8 cellular contexts compared by ENCODE assay signal in the genomic region with DNA sequence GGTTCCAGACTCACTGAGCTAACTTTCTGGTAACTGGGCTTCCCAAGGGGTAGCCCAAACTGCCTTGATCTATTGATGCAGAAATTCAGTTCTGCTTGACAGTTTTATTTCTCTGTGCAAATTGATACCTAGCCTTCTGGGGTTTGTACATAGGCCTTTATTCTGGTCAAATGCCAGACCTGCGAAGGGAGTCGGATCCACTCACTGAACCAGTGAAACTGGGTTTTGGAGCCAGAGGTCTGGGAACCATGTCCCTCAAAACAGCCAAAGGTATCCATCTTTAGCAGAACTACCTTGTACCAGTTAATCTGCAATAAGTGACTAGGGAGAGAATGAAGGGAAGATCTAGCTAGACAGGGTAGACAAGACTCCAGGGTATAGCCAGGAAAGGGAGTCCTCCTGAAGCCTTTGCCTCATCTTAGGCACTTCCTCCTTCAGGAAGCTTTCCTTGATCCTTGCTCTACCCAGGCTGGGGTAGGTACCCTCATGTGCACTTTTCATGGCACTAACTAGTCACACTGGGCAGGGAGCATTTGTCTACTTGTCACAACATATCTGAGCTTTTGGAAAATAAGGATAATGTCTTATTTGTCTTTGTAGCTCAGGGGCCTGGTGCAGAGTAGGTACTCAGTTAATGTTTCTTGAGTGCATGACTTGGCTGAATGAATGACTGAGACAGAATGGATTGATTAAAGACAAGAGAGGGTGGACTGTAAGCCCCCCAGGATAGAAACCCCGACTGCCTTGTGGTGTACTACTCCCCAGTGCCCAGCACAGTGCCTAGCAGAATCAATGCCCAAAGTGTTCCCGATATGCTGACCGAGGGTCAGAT. TPM values are rescaled to one million over a fixed set of nuclear protein-coding genes. Genes with fewer than 3 reads are reported as not detected.
A peak's percentile ranks its signal among the peaks of the same experiment; 100 is the strongest.
DNase-seq lines count a peak whose midpoint lies in the region; ATAC-seq and TF ChIP-seq lines count a peak whose summit lies in the region.

No MANE protein-coding gene starts in this region.

- in situ Hi-C loops in mammary epithelial cell (cut with MboI; ENCODE audit: low sequenced_read_pairs in 2 of 2), result no loop called here

- H2BK120ac ChIP-seq in mesendoderm (ENCODE audit: low read depth, low read length), result no peak overlapping the region

- peak overlapping the region; percentile 82 for H3K27ac ChIP-seq in mammary epithelial cell (ENCODE audit: insufficient read depth, low read depth, low read length)
- no peak overlapping the region for H3K27ac ChIP-seq in mesendoderm (ENCODE audit: low read depth, low read length)
- peak overlapping the region; percentile 93 to 98 (median 96) for H3K27ac ChIP-seq in upper lobe of left lung

- no peaks in the 10 kb centered on the region for H4K20me1 ChIP-seq in mammary epithelial cell (ENCODE audit: insufficient read depth, low read length)

- H3K36me3 Mint-ChIP-seq in activated naive CD4-positive, alpha-beta T cell treated with anti-CD3 and anti-CD28 coated beads for 36 hours (ENCODE audit: low read depth), result no peaks in the 10 kb centered on the region

- peak overlapping the region; percentile 81 for H3K4me3 Mint-ChIP-seq in activated naive CD4-positive, alpha-beta T cell treated with anti-CD3 and anti-CD28 coated beads for 36 hours

- no peak for DNase-seq in activated naive CD4-positive, alpha-beta T cell treated with anti-CD3 and anti-CD28 coated beads for 36 hours
- DNase-seq in activated naive CD4-positive, alpha-beta T cell treated with anti-CD3 and anti-CD28 coated beads, Interleukin-2, amount 50 U/mL, for 16 hours, result no peak
- DNase-seq in mammary epithelial cell (no peak), mesendoderm (no peak), upper lobe of left lung (no peak), activated gamma-delta T cell treated with Interleukin-2 at 50 U/mL for 16 hours (no peak), DMS79 treated with DMSO at 0.1 percent for 48 hours (lab: John Stamatoyannopoulos, UW) (no peak)

- ATAC-seq in upper lobe of left lung (ENCODE audit: low FRiP score in 2 of 2) (no peak), HG03045 (IDR thresholded peaks at IDR 0.05; ENCODE audit: unreplicated experiment) (no peak)

- H3K23ac ChIP-seq in mesendoderm (ENCODE audit: low read length), result peak overlapping the region; percentile 80

- intact Hi-C loops in activated naive CD4-positive, alpha-beta T cell treated with anti-CD3 and anti-CD28 coated beads for 36 hours (cut with micrococcal nuclease), result no loop called here
- intact Hi-C loops in mammary epithelial cell (cut with micrococcal nuclease), result no loop called here

- TF ChIP-seq EP300 in upper lobe of left lung (IDR thresholded peaks at IDR 0.05), result no peak

- H3K9me3 ChIP-seq in mammary epithelial cell (replicated peaks; ENCODE audit: insufficient read depth, low read length) (no peaks in the 10 kb centered on the region), upper lobe of left lung (no peaks in the 10 kb centered on the region)

- no peak overlapping the region for H2BK5ac ChIP-seq in mesendoderm (ENCODE audit: low read length)

- no peaks in the 10 kb centered on the region for H3K9me3 Mint-ChIP-seq in activated naive CD4-positive, alpha-beta T cell treated with anti-CD3 and anti-CD28 coated beads for 36 hours

- H3K9ac ChIP-seq in mammary epithelial cell (ENCODE audit: insufficient read depth, low read length) (peak overlapping the region; percentile 91), mesendoderm (ENCODE audit: low read length) (peak overlapping the region; percentile 96)

- no peak overlapping the region for H3K27ac Mint-ChIP-seq in activated naive CD4-positive, alpha-beta T cell treated with anti-CD3 and anti-CD28 coated beads for 36 hours

- no peaks in the 10 kb centered on the region for H3K27me3 Mint-ChIP-seq in activated naive CD4-positive, alpha-beta T cell treated with anti-CD3 and anti-CD28 coated beads for 36 hours (ENCODE audit: low read depth)

- H3K4me1 ChIP-seq in mammary epithelial cell (ENCODE audit: insufficient read depth, low read length) (peaks cover 36% of the 10 kb centered on the region), mesendoderm (ENCODE audit: control insufficient read depth, low read depth, low read length) (peaks cover 13% of the 10 kb centered on the region), upper lobe of left lung (peaks cover 34 to 43% (median 40%) of the 10 kb centered on the region in 4 donors)

- H3K18ac ChIP-seq in mesendoderm (ENCODE audit: low read length), result no peak overlapping the region

- BruUV-seq in mammary epithelial cell (replicated peaks; lab: Mats Ljungman, UMichigan), result no TSS peak

- peaks cover 3% of the 10 kb centered on the region for H3K36me3 ChIP-seq in mammary epithelial cell (ENCODE audit: insufficient read depth, low read length)
- H3K36me3 ChIP-seq in mesendoderm (ENCODE audit: control insufficient read depth, insufficient read depth, low read length), result no peaks in the 10 kb centered on the region
- H3K36me3 ChIP-seq in upper lobe of left lung, result peaks cover 0 to 14% (median 2%) of the 10 kb centered on the region in 4 donors

- H2BK15ac ChIP-seq in mesendoderm (replicated peaks; ENCODE audit: low read depth), result no peak overlapping the region

- dilution Hi-C loops in mammary epithelial cell (cut with HindIII; ENCODE audit: low sequenced_read_pairs), result no loop called here

- peaks cover 13% of the 10 kb centered on the region for H3K79me1 ChIP-seq in mesendoderm (ENCODE audit: low read length)

- WGBS in mammary epithelial cell (ENCODE audit: low coverage, missing lambda C conversion rate), result 37% methylated on average over 3 of the region's 5 CpGs
- no CpG with 5 or more reads among the region's 5 CpGs for WGBS in mesendoderm (ENCODE audit: extremely low coverage, insufficient coverage, low lambda C conversion rate)
- WGBS in upper lobe of left lung, 2 donors, result 32 to 55% methylated on average over 3 to 5 of the region's 5 CpGs

- H3K4ac ChIP-seq in mesendoderm (ENCODE audit: low read depth, low read length), result no peak overlapping the region

- peak overlapping the region; percentile 98 for H3K56ac ChIP-seq in mesendoderm (ENCODE audit: low read length)

- peak overlapping the region; percentile 71 to 90 (median 82) for H3K4me3 ChIP-seq in mammary epithelial cell (replicated peaks in 1 of 3; ENCODE audit: insufficient read depth in 1 of 3, low read depth in 2 of 3, low read length in 3 of 3)
- no peak overlapping the region for H3K4me3 ChIP-seq in mesendoderm (ENCODE audit: low read length)
- peak overlapping the region; percentile 63 to 82 (median 78) for H3K4me3 ChIP-seq in upper lobe of left lung

- no peak overlapping the region for H4K8ac ChIP-seq in mesendoderm (ENCODE audit: low read depth, low read length)

- no peaks in the 10 kb centered on the region for H3K27me3 ChIP-seq in mammary epithelial cell (ENCODE audit: insufficient read depth, low read length)
- H3K27me3 ChIP-seq in mesendoderm (ENCODE audit: insufficient read depth, low read length, poor library complexity), result no peaks in the 10 kb centered on the region
- H3K27me3 ChIP-seq in upper lobe of left lung, result no peaks in the 10 kb centered on the region

- H2AK5ac ChIP-seq in mesendoderm (ENCODE audit: low read length), result no peak overlapping the region

- H3K4me1 Mint-ChIP-seq in activated naive CD4-positive, alpha-beta T cell treated with anti-CD3 and anti-CD28 coated beads for 36 hours (ENCODE audit: low read depth), result peaks cover 10% of the 10 kb centered on the region

- CTCF ChIA-PET in activated naive CD4-positive, alpha-beta T cell treated with anti-CD3 and anti-CD28 coated beads for 36 hours (lab: Charles Lee), result interaction anchor here (0.6 to 2.1 kb wide), 6 partner anchors 26 to 278 kb away, joined by 3 to 10 read pairs (median 3); a partner anchor contains a TSS
- CTCF ChIA-PET in mammary epithelial cell (lab: Charles Lee; ENCODE audit: low non-redundant PET), result no interaction called here

- H2AFZ ChIP-seq in mammary epithelial cell (ENCODE audit: low read depth, low read length), result peak overlapping the region; percentile 71

- TF ChIP-seq CTCF in mammary epithelial cell (conservative IDR thresholded peaks at IDR 0.05 in 1 of 2, IDR thresholded peaks at IDR 0.05 in 1 of 2; ENCODE audit: extremely low read depth in 1 of 2, insufficient read depth in 1 of 2, low read depth in 1 of 2, low read length in 2 of 2) (no peak), upper lobe of left lung (IDR thresholded peaks at IDR 0.05) (no peak)

- H3K4me2 ChIP-seq in mammary epithelial cell (ENCODE audit: insufficient read depth, low read depth, low read length), result peak overlapping the region; percentile 95
- peak overlapping the region; percentile 67 for H3K4me2 ChIP-seq in mesendoderm (ENCODE audit: low read length)

- no peak for TF ChIP-seq POLR2A in upper lobe of left lung (IDR thresholded peaks at IDR 0.05)

- no peak overlapping the region for H4K5ac ChIP-seq in mesendoderm (ENCODE audit: low read length)

- H3K79me2 ChIP-seq in mammary epithelial cell (ENCODE audit: insufficient read depth, low read length) (peaks cover 53% of the 10 kb centered on the region), mesendoderm (ENCODE audit: control insufficient read depth, insufficient read depth, low read length) (peaks cover 16% of the 10 kb centered on the region)

RNA-seq across cellular contexts. Expression of a gene that starts 1.4 kb away (rescaled TPM):
- 1 to 10 TPM; 1.1 TPM for total RNA-seq in activated naive CD4-positive, alpha-beta T cell treated with anti-CD3 and anti-CD28 coated beads for 36 hours
- total RNA-seq in mammary epithelial cell, result 10 to 100 TPM; 28.2 to 41.4 TPM
- polyA plus RNA-seq in mammary epithelial cell, result 24.0 TPM
- polyA minus RNA-seq in mammary epithelial cell, result 50.4 TPM
- polyA plus RNA-seq in mesendoderm (2013, experiment 1 of 2), result 10.5 TPM
- 10.4 TPM for polyA plus RNA-seq in mesendoderm (2013, experiment 2 of 2)
- 10 to 100 TPM; 26.7 to 46.1 (median 31.7) TPM for total RNA-seq in upper lobe of left lung

RNA-seq across cellular contexts. Expression of a gene that starts 6.3 kb away (rescaled TPM):
- total RNA-seq in activated naive CD4-positive, alpha-beta T cell treated with anti-CD3 and anti-CD28 coated beads for 36 hours, result 10 to 100 TPM; 46.1 to 46.8 TPM
- total RNA-seq in mammary epithelial cell (10 to 100 TPM; 46.5 to 62.8 TPM), upper lobe of left lung (100 to 1,000 TPM in 1 of 6 donors, 10 to 100 TPM in 5; 64.3 to 183 (median 70.2) TPM)
- 113 TPM for polyA plus RNA-seq in mammary epithelial cell
- polyA minus RNA-seq in mammary epithelial cell, result 22.7 TPM
- 112 TPM for polyA plus RNA-seq in mesendoderm (2013, experiment 1 of 2)
- 110 TPM for polyA plus RNA-seq in mesendoderm (2013, experiment 2 of 2)

RNA-seq across cellular contexts. Expression of a gene that starts 20.8 kb away (rescaled TPM):
- total RNA-seq in activated naive CD4-positive, alpha-beta T cell treated with anti-CD3 and anti-CD28 coated beads for 36 hours, result 10 to 100 TPM; 28.5 to 33.1 TPM
- total RNA-seq in mammary epithelial cell (10 to 100 TPM; 16.5 to 21.5 TPM), upper lobe of left lung (10 to 100 TPM; 14.1 to 30.4 (median 22.4) TPM)
- polyA plus RNA-seq in mammary epithelial cell, result 20.3 TPM
- 19.6 TPM for polyA minus RNA-seq in mammary epithelial cell
- polyA plus RNA-seq in mesendoderm (2013, experiment 1 of 2), result 23.3 TPM
- 23.1 TPM for polyA plus RNA-seq in mesendoderm (2013, experiment 2 of 2)

Comparison
In these comparisons a context has a peak if more than half of its experiments do, and no peak if none do; other contexts are left out.
1. RNA of a gene that starts 1.4 kb away (total RNA-seq): 28.2 to 41.4 TPM in mammary epithelial cell and 26.7 to 46.1 TPM in upper lobe of left lung; 1.1 TPM in activated naive CD4-positive, alpha-beta T cell treated with anti-CD3 and anti-CD28 coated beads for 36 hours; every median in the first group is over 10 times any median in the second.